ENCODE assay signal across 23 cellular contexts in genomic region chr1:169620565-169620964, GRCh38. TPM values are rescaled to one million over a fixed set of nuclear protein-coding genes. Genes with fewer than 3 reads are reported as not detected.
"Had no signal": no experiment of that assay in that cellular context is flagged by ENCODE, and none has a peak within 500 bp of the region (broad histone marks: within the 10 kb centered on the region; RNA-seq: fewer than 3 reads in every experiment).

No MANE protein-coding gene starts in this region.

- H3K36me3 ChIP-seq: gastrocnemius medialis, heart right ventricle, left ventricle myocardium inferior, pancreas, uterus had no signal

- DNase-seq: effector CD8-positive, alpha-beta T cell; gastrocnemius medialis; heart right ventricle; islet precursor cell; left ventricle myocardium inferior; mesendoderm; naive B cell; occipital lobe; pancreas; right cardiac atrium; small intestine; stimulated activated CD4-positive, alpha-beta T cell treated with anti-CD3 and anti-CD28 coated beads, Interleukin-12 subunit alpha, Interleukin-12 subunit beta, amount 100 ng/mL, for 4 hours; stimulated activated naive CD4-positive, alpha-beta T cell treated with Interleukin-2 at 50 U/mL for 16 hours; uterus had no signal

- FAIRE-seq: pancreas, small intestine had no signal

- H3K27ac ChIP-seq: coronary artery, gastrocnemius medialis, heart right ventricle, left ventricle myocardium inferior, pancreas, uterus had no signal

- H3K27me3 ChIP-seq: gastrocnemius medialis, uterus had no signal

- H3K4me3 ChIP-seq: coronary artery, gastrocnemius medialis, heart right ventricle, left ventricle myocardium inferior, lung, pancreas, uterus had no signal

- H3K4me3 Mint-ChIP-seq: neural crest cell, type B pancreatic cell had no signal

- H3K27me3 Mint-ChIP-seq: naive B cell, progenitor cell of endocrine pancreas had no signal

- H3K9me3 Mint-ChIP-seq: neural crest cell, type B pancreatic cell had no signal

- H3K27ac Mint-ChIP-seq: progenitor cell of endocrine pancreas, type B pancreatic cell had no signal

- H3K4me1 ChIP-seq: gastrocnemius medialis, left ventricle myocardium inferior, pancreas, uterus had no signal

- H3K9me3 ChIP-seq: gastrocnemius medialis, heart right ventricle, left ventricle myocardium inferior, pancreas, uterus had no signal

- ATAC-seq: esophagus mucosa, gastrocnemius medialis, heart right ventricle, pancreas, right cardiac atrium had no signal

- H3K36me3 Mint-ChIP-seq: type B pancreatic cell had no signal

RNA-seq across cellular contexts. Expression of gene SELP, which starts 9.4 kb away (rescaled TPM):
- total RNA-seq: chondrocyte, fibroblast of villous mesenchyme, neural crest cell, progenitor cell of endocrine pancreas had no signal

RNA-seq across cellular contexts. Expression of gene F5, which starts 34.3 kb away (rescaled TPM):
- total RNA-seq: chondrocyte, dermis microvascular lymphatic vessel endothelial cell, fibroblast of villous mesenchyme, neural crest cell had no signal
